10 cellular contexts compared by ENCODE assay signal in the genomic region with DNA sequence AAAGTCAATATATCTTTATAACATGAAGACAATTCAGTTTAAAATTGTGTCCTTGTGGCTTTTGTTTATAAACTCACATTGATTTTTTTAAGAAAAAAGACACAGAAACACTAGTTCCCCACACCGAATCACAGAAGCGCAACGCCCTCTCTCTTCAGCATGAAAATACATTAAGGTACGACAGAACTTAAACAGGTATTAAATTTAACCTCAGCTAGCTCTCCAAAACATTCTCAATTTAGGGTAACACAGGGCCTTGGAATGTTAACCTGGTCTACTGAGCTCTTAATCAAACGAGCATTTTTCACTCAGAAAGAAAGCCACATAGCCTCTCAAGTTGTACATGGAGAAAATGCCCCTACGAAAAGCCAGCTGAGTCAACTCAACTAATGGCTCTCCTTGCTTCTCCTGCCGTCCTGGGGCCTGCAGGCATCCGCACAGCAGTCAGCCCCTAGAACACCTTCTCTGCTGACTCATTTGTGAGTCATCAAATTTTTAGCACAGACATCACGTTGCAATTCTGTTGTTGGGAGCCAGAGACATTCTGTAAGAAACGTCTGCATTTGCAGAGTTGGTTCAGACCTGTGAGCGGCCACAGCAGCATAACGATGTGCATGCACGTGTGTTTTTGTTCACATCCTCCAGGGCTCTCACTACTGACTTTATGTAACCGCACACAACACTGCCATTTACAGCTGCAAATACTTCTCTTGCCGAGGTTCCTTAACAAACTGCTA.
DNase-seq lines count a peak whose midpoint lies in the region; ATAC-seq, FAIRE-seq and TF ChIP-seq lines count a peak whose summit lies in the region.
"Had no signal": no experiment of that assay in that cellular context is flagged by ENCODE, and none has a peak within 500 bp of the region (broad histone marks: within the 10 kb centered on the region; RNA-seq: fewer than 3 reads in every experiment).

No MANE protein-coding gene starts in this region.

- H3K27ac Mint-ChIP-seq in activated CD4-positive, alpha-beta memory T cell treated with anti-CD3 and anti-CD28 coated beads for 36 hours = no peak overlapping the region
- H3K27ac Mint-ChIP-seq in T-helper 2 cell treated with Interferon-gamma antibody and Interleukin-4, amounts not matched to agents 5 μg/mL and 100 μg/mL, for 36 hours = no peak overlapping the region
- H3K27ac Mint-ChIP-seq: activated naive CD8-positive, alpha-beta T cell treated with anti-CD3 and anti-CD28 coated beads, Interleukin-2, amount 10 ng/mL, durations not matched to agents 7 days and 5 days; IgD-negative memory B cell had no signal

- H3K4me3 ChIP-seq in HUES6 (ENCODE audit: low read depth, low read length) = peak overlapping the region; percentile 28; the same call in 1 of the 2 replicates

- H3K4me1 ChIP-seq in HUES6 (ENCODE audit: control insufficient read depth, insufficient read depth, low read length) = peaks cover 40% of the 10 kb centered on the region

- no peak overlapping the region for H3K4me3 Mint-ChIP-seq in activated CD4-positive, alpha-beta memory T cell treated with anti-CD3 and anti-CD28 coated beads for 36 hours
- H3K4me3 Mint-ChIP-seq in T-helper 2 cell treated with Interferon-gamma antibody and Interleukin-4, amounts not matched to agents 5 μg/mL and 100 μg/mL, for 36 hours = no peak overlapping the region
- H3K4me3 Mint-ChIP-seq: activated naive CD8-positive, alpha-beta T cell treated with anti-CD3 and anti-CD28 coated beads, Interleukin-2, amount 10 ng/mL, durations not matched to agents 7 days and 5 days; IgD-negative memory B cell had no signal

- peak overlapping the region; percentile 84 for H3K27ac ChIP-seq in HUES6 (ENCODE audit: low read depth, low read length)

- peaks cover 26% of the 10 kb centered on the region for H3K36me3 Mint-ChIP-seq in activated CD4-positive, alpha-beta memory T cell treated with anti-CD3 and anti-CD28 coated beads for 36 hours
- peaks cover 22% of the 10 kb centered on the region for H3K36me3 Mint-ChIP-seq in T-helper 2 cell treated with Interferon-gamma antibody and Interleukin-4, amounts not matched to agents 5 μg/mL and 100 μg/mL, for 36 hours (ENCODE audit: low read depth)

- no peak for ATAC-seq in HG02870 (IDR thresholded peaks at IDR 0.05; ENCODE audit: unreplicated experiment)

- FAIRE-seq in GM12892 (lab: Jason Lieb, UNC) = no peak

- CTCF ChIA-PET in activated CD4-positive, alpha-beta memory T cell treated with anti-CD3 and anti-CD28 coated beads for 36 hours (lab: Charles Lee) = interaction anchor here (1.3 kb wide), 1 partner anchor 10 kb away, joined by 8 read pairs; no protein-coding TSS in a partner anchor

- peaks cover 6% of the 10 kb centered on the region for H3K36me3 ChIP-seq in HUES6 (ENCODE audit: control insufficient read depth, insufficient read depth, low read length)

- H3K9me3 Mint-ChIP-seq in activated CD4-positive, alpha-beta memory T cell treated with anti-CD3 and anti-CD28 coated beads for 36 hours = no peaks in the 10 kb centered on the region
- no peaks in the 10 kb centered on the region for H3K9me3 Mint-ChIP-seq in T-helper 2 cell treated with Interferon-gamma antibody and Interleukin-4, amounts not matched to agents 5 μg/mL and 100 μg/mL, for 36 hours
- H3K9me3 Mint-ChIP-seq: IgD-negative memory B cell had no signal

- H3K9me3 ChIP-seq in HUES6 (ENCODE audit: control insufficient read depth, insufficient read depth, low read depth, low read length) = no peaks in the 10 kb centered on the region

- H3K27me3 ChIP-seq in HUES6 (ENCODE audit: control insufficient read depth, insufficient read depth, low read length) = no peaks in the 10 kb centered on the region

- H3K9ac ChIP-seq in HUES6 (ENCODE audit: low read length) = peak overlapping the region; percentile 71

- POLR2A ChIA-PET in activated CD4-positive, alpha-beta memory T cell treated with anti-CD3 and anti-CD28 coated beads for 36 hours (lab: Charles Lee) = no interaction called here

- no peaks in the 10 kb centered on the region for H3K27me3 Mint-ChIP-seq in activated CD4-positive, alpha-beta memory T cell treated with anti-CD3 and anti-CD28 coated beads for 36 hours
- H3K27me3 Mint-ChIP-seq in T-helper 2 cell treated with Interferon-gamma antibody and Interleukin-4, amounts not matched to agents 5 μg/mL and 100 μg/mL, for 36 hours (ENCODE audit: low read depth) = no peaks in the 10 kb centered on the region
- H3K27me3 Mint-ChIP-seq: activated naive CD8-positive, alpha-beta T cell treated with anti-CD3 and anti-CD28 coated beads, Interleukin-2, amount 10 ng/mL, durations not matched to agents 7 days and 5 days; IgD-negative memory B cell had no signal

- H3K4me1 Mint-ChIP-seq in activated CD4-positive, alpha-beta memory T cell treated with anti-CD3 and anti-CD28 coated beads for 36 hours (ENCODE audit: low read depth) = no peaks in the 10 kb centered on the region
- peaks cover 1% of the 10 kb centered on the region for H3K4me1 Mint-ChIP-seq in T-helper 2 cell treated with Interferon-gamma antibody and Interleukin-4, amounts not matched to agents 5 μg/mL and 100 μg/mL, for 36 hours (ENCODE audit: low read depth)
- H3K4me1 Mint-ChIP-seq: activated naive CD8-positive, alpha-beta T cell treated with anti-CD3 and anti-CD28 coated beads, Interleukin-2, amount 10 ng/mL, durations not matched to agents 7 days and 5 days had no signal

- no peak for TF ChIP-seq POLR2A in GM12892 (IDR thresholded peaks at IDR 0.05; ENCODE audit: low read depth, low read length)

- intact Hi-C loops in activated CD4-positive, alpha-beta memory T cell treated with anti-CD3 and anti-CD28 coated beads for 36 hours (cut with micrococcal nuclease) = no loop called here

- DNase-seq in AG08395 (ENCODE audit: low spot score) = peak; percentile 90
- peak; percentile 97 for DNase-seq in amniotic epithelial cell (ENCODE audit: low read depth)
- peak; percentile 99 for DNase-seq in iris pigment epithelial cell (ENCODE audit: low read depth)
- no peak for DNase-seq in GM12892 (ENCODE audit: insufficient read length)
- no peak for DNase-seq in activated CD4-positive, alpha-beta memory T cell treated with anti-CD3 and anti-CD28 coated beads for 36 hours
- no peak for DNase-seq in T-helper 2 cell treated with Interferon-gamma antibody and Interleukin-4, amounts not matched to agents 5 μg/mL and 100 μg/mL, for 36 hours (ENCODE audit: low spot score)
- DNase-seq: activated naive CD8-positive, alpha-beta T cell treated with anti-CD3 and anti-CD28 coated beads, Interleukin-2, amount 10 ng/mL, durations not matched to agents 7 days and 5 days had no signal

Comparison
In these comparisons a context has a peak if more than half of its experiments do, and no peak if none do; other contexts are left out.
1. DNase-seq: peak in AG08395 (single experiment), amniotic epithelial cell (single experiment) and iris pigment epithelial cell (single experiment); none in GM12892 (single experiment), activated CD4-positive, alpha-beta memory T cell treated with anti-CD3 and anti-CD28 coated beads for 36 hours (single experiment) and T-helper 2 cell treated with Interferon-gamma antibody and Interleukin-4, amounts not matched to agents 5 μg/mL and 100 μg/mL, for 36 hours (single experiment).